ENCODE assay signal across 14 cellular contexts in the genomic region with DNA sequence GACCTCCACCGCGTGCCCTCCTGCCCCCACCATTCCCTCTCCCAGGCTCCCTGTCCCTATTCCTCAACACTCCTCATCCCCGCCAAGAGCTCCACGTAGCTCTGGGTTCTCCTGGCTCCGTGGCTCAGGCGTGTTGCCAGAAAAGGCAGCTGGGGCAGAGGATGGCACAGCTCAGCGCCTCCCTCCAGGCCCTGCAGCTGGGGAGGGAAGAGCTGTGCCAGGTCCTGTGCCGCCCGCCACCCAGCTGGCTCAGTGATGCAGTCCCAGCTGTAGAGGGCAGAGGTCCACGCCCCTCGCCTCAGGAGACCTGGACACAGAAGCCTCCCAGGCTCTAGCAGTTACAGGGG. TPM values are rescaled to one million over a fixed set of nuclear protein-coding genes. Genes with fewer than 3 reads are reported as not detected.
A peak's percentile ranks its signal among the peaks of the same experiment; 100 is the strongest.
DNase-seq lines count a peak whose midpoint lies in the region; ATAC-seq, FAIRE-seq and TF ChIP-seq lines count a peak whose summit lies in the region.
"Had no signal": no experiment of that assay in that cellular context is flagged by ENCODE, and none has a peak within 500 bp of the region (broad histone marks: within the 10 kb centered on the region; RNA-seq: fewer than 3 reads in every experiment).

No MANE protein-coding gene starts in this region.

- WGBS in HepG2 (ENCODE audit: low lambda C conversion rate) = 92% methylated on average over 11 of the region's 11 CpGs

- no peak for TF ChIP-seq POLR2A in HepG2 (IDR thresholded peaks at IDR 0.05; ENCODE audit: insufficient read depth in 1 of 2, low read depth in 2 of 2, low read length in 2 of 2)

- H3K27me3 Mint-ChIP-seq in central memory CD8-positive, alpha-beta T cell = no peaks in the 10 kb centered on the region

- peak overlapping the region; percentile 69 for H3K27ac Mint-ChIP-seq in central memory CD8-positive, alpha-beta T cell (ENCODE audit: low read depth)

- DNase-seq in NCI-H1092 treated with DMSO at 0.1 percent for 48 hours (lab: John Stamatoyannopoulos, UW) (peak; percentile 78), HepG2 (ENCODE audit: low spot score) (no peak), superior temporal gyrus (ENCODE audit: extremely low spot score) (peak; percentile 97), kidney glomerular epithelial cell (lab: John Stamatoyannopoulos, UW) (no peak), HTR-8/SVneo (ENCODE audit: insufficient read length, low spot score) (no peak), D721Med (ENCODE audit: insufficient read length, low spot score) (no peak)
- no peak for DNase-seq in central memory CD8-positive, alpha-beta T cell (ENCODE audit: low spot score in 2 of 2)
- DNase-seq: COR-L47, dermis blood vessel endothelial cell, foreskin fibroblast, NCI-H526 treated with DMSO at 0.1 percent for 48 hours, SJCRH30 had no signal

- H3K9ac ChIP-seq in HepG2 (ENCODE audit: insufficient read depth, low read depth, low read length) = no peak overlapping the region

- H3K9me3 ChIP-seq in HepG2 (ENCODE audit: low read length) = no peaks in the 10 kb centered on the region
- H3K9me3 ChIP-seq: prostate gland, SJCRH30 had no signal

- H3K4me2 ChIP-seq in HepG2 (ENCODE audit: low read depth, low read length) = no peak overlapping the region

- no peak for TF ChIP-seq CTCF in HepG2 (CRISPR knock-in tag; IDR thresholded peaks at IDR 0.05)
- TF ChIP-seq CTCF in D721Med (IDR thresholded peaks at IDR 0.05; ENCODE audit: insufficient read depth, missing control alignments) = no peak

- no peak for TF ChIP-seq RAD21 in HepG2 (CRISPR knock-in tag; IDR thresholded peaks at IDR 0.05)

- peaks cover 35% of the 10 kb centered on the region for H3K36me3 Mint-ChIP-seq in central memory CD8-positive, alpha-beta T cell (ENCODE audit: insufficient read depth)

- H3K4me1 ChIP-seq in HepG2 (ENCODE audit: insufficient read depth, low read length) = peaks cover 75% of the 10 kb centered on the region
- H3K4me1 ChIP-seq: prostate gland, SJCRH30 had no signal

- no peak for ATAC-seq in central memory CD8-positive, alpha-beta T cell (replicated peaks; ENCODE audit: extremely low read depth, poor library complexity, severe bottlenecking)
- no peak for ATAC-seq in HepG2

- FAIRE-seq in HepG2 (lab: Jason Lieb, UNC) = no peak
- no peak for FAIRE-seq in HTR-8/SVneo (lab: Jason Lieb, UNC)
- FAIRE-seq in D721Med (lab: Jason Lieb, UNC) = no peak

- peak overlapping the region; percentile 60 for H3K27ac ChIP-seq in HepG2 (ENCODE audit: extremely low read length, insufficient read depth, low read length)
- H3K27ac ChIP-seq: SJCRH30 had no signal

- CTCF ChIA-PET in HepG2 (lab: Yijun Ruan, JAX; ENCODE audit: low intra/inter-chr PET ratio, low total read pairs) = no interaction called here

- H4K20me1 ChIP-seq in HepG2 (ENCODE audit: insufficient read depth, low read length) = no peaks in the 10 kb centered on the region

- in situ Hi-C loops in HepG2 (cut with HindIII; ENCODE audit: extremely low pct_ligation_motif_present, low pct_unique_long_range_greater_than_20kb) = no loop called here

- no peak overlapping the region for H2AFZ ChIP-seq in HepG2 (ENCODE audit: low read length)

- no TSS peak for BruUV-seq in HepG2 (replicated peaks; lab: Mats Ljungman, UMichigan)

- H3K36me3 ChIP-seq in HepG2 (replicated peaks in 1 of 2; ENCODE audit: control insufficient read depth in 1 of 2, insufficient read depth in 2 of 2, low read length in 2 of 2) = peaks cover 4 to 13% of the 10 kb centered on the region in 2 experiments; a peak in 4 of 5 replicates

- H3K4me3 ChIP-seq in HepG2 (replicated peaks in 1 of 3; ENCODE audit: insufficient read depth in 1 of 3, low read depth in 2 of 3, low read length in 3 of 3) = no peak overlapping the region
- H3K4me3 ChIP-seq: prostate gland, SJCRH30 had no signal

- H3K4me3 Mint-ChIP-seq in central memory CD8-positive, alpha-beta T cell = no peak overlapping the region

- H3K4me1 Mint-ChIP-seq in central memory CD8-positive, alpha-beta T cell = peaks cover 36% of the 10 kb centered on the region

- POLR2A ChIA-PET in HepG2 (lab: Yijun Ruan, JAX) = interaction anchor here (1.0 to 3.6 kb wide), 4 partner anchors 9 to 47 kb away, joined by 3 to 29 read pairs (median 6); a partner anchor contains a TSS

- intact Hi-C loops in HepG2 (cut with micrococcal nuclease; ENCODE audit: unreplicated experiment) = no loop called here

- TF ChIP-seq EP300 in HepG2 (IDR thresholded peaks at IDR 0.05; ENCODE audit: low read depth in 2 of 2, low read length in 2 of 2) = no peak
- no peak for TF ChIP-seq EP300 in HepG2 (CRISPR knock-in tag; IDR thresholded peaks at IDR 0.05; ENCODE audit: borderline replicate concordance)

- H3K27me3 ChIP-seq in HepG2 (ENCODE audit: control insufficient read depth in 1 of 2, insufficient read depth in 2 of 2, low read length in 2 of 2) = no peaks in the 10 kb centered on the region; a peak in 1 of 5 replicates
- H3K27me3 ChIP-seq: SJCRH30 had no signal

- no peaks in the 10 kb centered on the region for H3K9me3 Mint-ChIP-seq in central memory CD8-positive, alpha-beta T cell

- H3K79me2 ChIP-seq in HepG2 (ENCODE audit: insufficient read depth, low read length) = peaks cover 22% of the 10 kb centered on the region

RNA-seq across cellular contexts. Expression of a gene that starts 4.2 kb away (rescaled TPM):
- 18.6 and 22.4 TPM in 2 replicates for total RNA-seq in HepG2 (2016; rRNA removed; fragmentation: Illumina TruSeq; extraction: Trizol)
- total RNA-seq in HepG2 (2016; cell fraction: cytosol; rRNA removed; fragmentation: Illumina TruSeq; extraction: Trizol; ENCODE audit: low read depth) = 2.2 and 2.6 TPM in 2 replicates
- 17.2 and 17.3 TPM in 2 replicates for total RNA-seq in HepG2 (2016; cell fraction: insoluble cytoplasmic fraction; rRNA removed; fragmentation: Illumina TruSeq; extraction: Trizol)
- total RNA-seq in HepG2 (2016; cell fraction: membrane; rRNA removed; fragmentation: Illumina TruSeq; extraction: Trizol) = 7.4 and 7.6 TPM in 2 replicates
- 19.5 and 19.8 TPM in 2 replicates for total RNA-seq in HepG2 (2016; cell fraction: nucleus; rRNA removed; fragmentation: Illumina TruSeq; extraction: Trizol)
- 30.3 and 30.7 TPM in 2 replicates for polyA plus RNA-seq in HepG2 (2011; rRNA removed)
- polyA plus RNA-seq in HepG2 (2011; cell fraction: cytosol; rRNA removed) = 11.4 and 13.8 TPM in 2 replicates
- 35.4 and 37.1 TPM in 2 replicates for polyA plus RNA-seq in HepG2 (2011; cell fraction: nucleus; rRNA removed)
- polyA plus RNA-seq in HepG2 (2012) = 17.6 and 26.9 TPM in 2 replicates
- 1.6 and 1.9 TPM in 2 replicates for polyA plus RNA-seq in HepG2 (2016; cell fraction: cytosol; fragmentation: Illumina TruSeq; extraction: Trizol; ENCODE audit: low read depth)
- polyA plus RNA-seq in HepG2 (2016; cell fraction: insoluble cytoplasmic fraction; fragmentation: Illumina TruSeq; extraction: Trizol; ENCODE audit: low read depth) = 20.3 and 30.3 TPM in 2 replicates
- polyA plus RNA-seq in HepG2 (2016; cell fraction: membrane; fragmentation: Illumina TruSeq; extraction: Trizol; ENCODE audit: low read depth) = 5.0 and 6.0 TPM in 2 replicates
- polyA plus RNA-seq in HepG2 (2016; cell fraction: nucleus; fragmentation: Illumina TruSeq; extraction: Trizol; ENCODE audit: insufficient read depth, low read depth) = 34.1 and 41.6 TPM in 2 replicates
- 57.4 and 70.9 TPM in 2 replicates for polyA minus RNA-seq in HepG2 (2011; rRNA and poly(A)+ RNA removed; ENCODE audit: low replicate concordance)
- polyA minus RNA-seq in HepG2 (2011; cell fraction: cytosol; rRNA and poly(A)+ RNA removed) = 31.2 and 36.9 TPM in 2 replicates
- 17.0 and 22.0 TPM in 2 replicates for polyA minus RNA-seq in HepG2 (2011; cell fraction: nucleus; rRNA and poly(A)+ RNA removed)

RNA-seq across cellular contexts. Expression of a gene that starts 4.6 kb away (rescaled TPM):
- total RNA-seq in HepG2 (2016; rRNA removed; fragmentation: Illumina TruSeq; extraction: Trizol) = 8.3 and 12.5 TPM in 2 replicates
- total RNA-seq in HepG2 (2016; cell fraction: cytosol; rRNA removed; fragmentation: Illumina TruSeq; extraction: Trizol; ENCODE audit: low read depth) = 12.1 and 12.2 TPM in 2 replicates
- 6.9 and 11.8 TPM in 2 replicates for total RNA-seq in HepG2 (2016; cell fraction: insoluble cytoplasmic fraction; rRNA removed; fragmentation: Illumina TruSeq; extraction: Trizol)
- 4.8 TPM in 2 replicates for total RNA-seq in HepG2 (2016; cell fraction: membrane; rRNA removed; fragmentation: Illumina TruSeq; extraction: Trizol)
- total RNA-seq in HepG2 (2016; cell fraction: nucleus; rRNA removed; fragmentation: Illumina TruSeq; extraction: Trizol) = 12.2 and 12.7 TPM in 2 replicates
- 11.2 and 15.6 TPM in 2 replicates for polyA plus RNA-seq in HepG2 (2011; rRNA removed)
- polyA plus RNA-seq in HepG2 (2011; cell fraction: cytosol; rRNA removed) = 7.2 and 10.7 TPM in 2 replicates
- polyA plus RNA-seq in HepG2 (2011; cell fraction: nucleus; rRNA removed) = 29.5 and 29.9 TPM in 2 replicates
- polyA plus RNA-seq in HepG2 (2012) = 7.6 and 9.9 TPM in 2 replicates
- 1.7 and 2.3 TPM in 2 replicates for polyA plus RNA-seq in HepG2 (2016; cell fraction: cytosol; fragmentation: Illumina TruSeq; extraction: Trizol; ENCODE audit: low read depth)
- 8.7 and 9.3 TPM in 2 replicates for polyA plus RNA-seq in HepG2 (2016; cell fraction: insoluble cytoplasmic fraction; fragmentation: Illumina TruSeq; extraction: Trizol; ENCODE audit: low read depth)
- 3.3 and 3.7 TPM in 2 replicates for polyA plus RNA-seq in HepG2 (2016; cell fraction: membrane; fragmentation: Illumina TruSeq; extraction: Trizol; ENCODE audit: low read depth)
- 27.1 and 29.0 TPM in 2 replicates for polyA plus RNA-seq in HepG2 (2016; cell fraction: nucleus; fragmentation: Illumina TruSeq; extraction: Trizol; ENCODE audit: insufficient read depth, low read depth)
- polyA minus RNA-seq in HepG2 (2011; rRNA and poly(A)+ RNA removed; ENCODE audit: low replicate concordance) = 15.2 and 22.6 TPM in 2 replicates
- polyA minus RNA-seq in HepG2 (2011; cell fraction: cytosol; rRNA and poly(A)+ RNA removed) = 6.3 and 9.7 TPM in 2 replicates
- 16.9 and 17.4 TPM in 2 replicates for polyA minus RNA-seq in HepG2 (2011; cell fraction: nucleus; rRNA and poly(A)+ RNA removed)

RNA-seq across cellular contexts. Expression of a gene that starts 22.8 kb away (rescaled TPM):
- total RNA-seq in HepG2 (2016; rRNA removed; fragmentation: Illumina TruSeq; extraction: Trizol) = 110 and 330 TPM in 2 replicates
- total RNA-seq in HepG2 (2016; cell fraction: cytosol; rRNA removed; fragmentation: Illumina TruSeq; extraction: Trizol; ENCODE audit: low read depth) = 32.5 and 33.6 TPM in 2 replicates
- total RNA-seq in HepG2 (2016; cell fraction: insoluble cytoplasmic fraction; rRNA removed; fragmentation: Illumina TruSeq; extraction: Trizol) = 93.3 and 344 TPM in 2 replicates
- 41.4 and 43.0 TPM in 2 replicates for total RNA-seq in HepG2 (2016; cell fraction: membrane; rRNA removed; fragmentation: Illumina TruSeq; extraction: Trizol)
- 288 and 346 TPM in 2 replicates for total RNA-seq in HepG2 (2016; cell fraction: nucleus; rRNA removed; fragmentation: Illumina TruSeq; extraction: Trizol)
- 801 and 1,074 TPM in 2 replicates for polyA plus RNA-seq in HepG2 (2011; rRNA removed)
- polyA plus RNA-seq in HepG2 (2011; cell fraction: cytosol; rRNA removed) = 955 and 1,075 TPM in 2 replicates
- polyA plus RNA-seq in HepG2 (2011; cell fraction: nucleus; rRNA removed) = 1,042 and 1,045 TPM in 2 replicates
- 447 and 558 TPM in 2 replicates for polyA plus RNA-seq in HepG2 (2012)
- polyA plus RNA-seq in HepG2 (2016; cell fraction: cytosol; fragmentation: Illumina TruSeq; extraction: Trizol; ENCODE audit: low read depth) = 25.3 and 27.2 TPM in 2 replicates
- 93.3 and 115 TPM in 2 replicates for polyA plus RNA-seq in HepG2 (2016; cell fraction: insoluble cytoplasmic fraction; fragmentation: Illumina TruSeq; extraction: Trizol; ENCODE audit: low read depth)
- polyA plus RNA-seq in HepG2 (2016; cell fraction: membrane; fragmentation: Illumina TruSeq; extraction: Trizol; ENCODE audit: low read depth) = 30.7 and 34.2 TPM in 2 replicates
- polyA plus RNA-seq in HepG2 (2016; cell fraction: nucleus; fragmentation: Illumina TruSeq; extraction: Trizol; ENCODE audit: insufficient read depth, low read depth) = 450 and 474 TPM in 2 replicates
- 0.51 and 1,039 TPM in 2 replicates for polyA minus RNA-seq in HepG2 (2011; rRNA and poly(A)+ RNA removed; ENCODE audit: low replicate concordance)
- polyA minus RNA-seq in HepG2 (2011; cell fraction: cytosol; rRNA and poly(A)+ RNA removed) = 289 and 363 TPM in 2 replicates
- 449 and 482 TPM in 2 replicates for polyA minus RNA-seq in HepG2 (2011; cell fraction: nucleus; rRNA and poly(A)+ RNA removed)
- total RNA-seq: dermis blood vessel endothelial cell, lower leg skin had no signal

Comparison
In these comparisons a context has a peak if more than half of its experiments do, and no peak if none do; other contexts are left out.
1. DNase-seq: peak in NCI-H1092 treated with DMSO at 0.1 percent for 48 hours (single experiment) and superior temporal gyrus (single experiment); none in central memory CD8-positive, alpha-beta T cell (0 of 2), HepG2 (single experiment), kidney glomerular epithelial cell (single experiment), HTR-8/SVneo (single experiment) and D721Med (single experiment).